ENCODE assay signal across 8 cellular contexts in the genomic region with DNA sequence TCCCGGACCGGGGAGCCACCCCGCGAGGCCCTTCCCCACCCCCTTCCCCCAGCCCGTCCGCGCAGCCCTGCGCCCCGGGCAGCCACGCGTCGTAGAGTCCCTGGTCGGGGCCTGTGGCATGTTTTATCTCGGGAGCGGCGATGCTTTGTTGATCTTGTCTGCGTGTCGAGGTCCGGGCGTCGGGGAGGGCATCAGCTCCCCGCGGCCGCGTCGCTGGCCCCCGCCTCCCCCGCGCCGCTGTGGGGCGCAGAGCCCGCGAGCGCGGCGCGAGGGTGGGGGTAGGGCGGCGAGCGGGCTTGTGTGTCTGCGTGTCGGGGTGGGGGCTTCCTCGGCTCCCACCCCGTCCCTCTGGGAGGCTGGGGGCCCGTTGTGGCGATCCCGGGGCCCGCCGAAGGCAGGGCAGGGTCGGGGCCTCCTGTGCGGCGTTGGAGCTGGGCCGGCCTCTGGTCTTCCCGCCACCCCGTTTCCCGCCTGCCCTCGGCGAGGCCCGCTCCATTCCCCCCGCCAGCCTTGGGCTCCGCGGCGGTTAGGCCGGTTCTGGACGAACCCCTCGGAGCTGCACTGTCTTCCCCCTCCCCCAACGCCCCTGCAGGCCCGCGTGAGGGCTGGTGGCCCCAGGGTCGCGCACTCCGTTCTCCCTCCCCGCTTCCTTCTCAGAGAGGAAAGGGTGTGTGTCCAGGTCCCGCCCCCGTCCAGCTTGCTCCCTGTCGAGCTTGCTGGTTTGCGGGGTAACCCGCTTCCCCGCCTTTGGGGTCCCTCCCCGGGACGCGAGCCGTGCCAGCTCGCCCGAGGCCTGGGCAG. TPM values are rescaled to one million over a fixed set of nuclear protein-coding genes. Genes with fewer than 3 reads are reported as not detected.
A peak's percentile ranks its signal among the peaks of the same experiment; 100 is the strongest.
DNase-seq lines count a peak whose midpoint lies in the region; ATAC-seq, FAIRE-seq and TF ChIP-seq lines count a peak whose summit lies in the region.

No MANE protein-coding gene starts in this region.

- no peak for FAIRE-seq in GM12878 (lab: Jason Lieb, UNC)

- CTCF ChIA-PET in GM12878 (lab: Yijun Ruan, JAX) = interaction anchor here (0.7 to 3.3 kb wide), 4 partner anchors 18 to 169 kb away, joined by 3 to 61 read pairs (median 4); a partner anchor contains a TSS

- TF ChIP-seq POLR2A in GM12878 (IDR thresholded peaks at IDR 0.05; ENCODE audit: low read depth, low read length) = peak; percentile 52

- under 1% methylated on average over 50 of the region's 85 CpGs for WGBS in GM12878 (ENCODE audit: insufficient coverage, insufficient replicate concordance, low lambda C conversion rate, missing lambda C conversion rate)

- no TSS peak for BruUV-seq in GM12878 (replicated peaks; lab: Mats Ljungman, UMichigan)

- RAD21 ChIA-PET in GM12878 (lab: Charles Lee; ENCODE audit: unreplicated experiment) = interaction anchor here (1.4 to 4.4 kb wide), 3 partner anchors 18 to 65 kb away, joined by 3 to 48 read pairs (median 21); a partner anchor contains a TSS

- H3K4me2 ChIP-seq in GM12878 (ENCODE audit: control insufficient read depth, insufficient read depth) = peak overlapping the region; percentile 92

- no peaks in the 10 kb centered on the region; a peak in 1 of 4 replicates for H3K36me3 ChIP-seq in GM12878 (ENCODE audit: control insufficient read depth in 2 of 2, insufficient read depth in 2 of 2, low read length in 1 of 2)
- H3K36me3 ChIP-seq in iPS-18a (ENCODE audit: control insufficient read depth, low read depth, low read length) = no peaks in the 10 kb centered on the region

- ATAC-seq in GM12878 = peak; percentile 53

- peaks cover 54% of the 10 kb centered on the region for H3K79me2 ChIP-seq in GM12878 (ENCODE audit: control insufficient read depth, insufficient read depth, low read length)

- DNase-seq in D341Med (ENCODE audit: low spot score) = peak; percentile 73
- DNase-seq in GM20000 (ENCODE audit: low spot score) = peak; percentile 59
- peak; percentile 68 for DNase-seq in HK-2 (ENCODE audit: unreplicated experiment)
- peak; percentile 9 for DNase-seq in T1000 (lab: John Stamatoyannopoulos, UW)
- no peak for DNase-seq in GM12878 (ENCODE audit: low read depth, low spot score)
- no peak for DNase-seq in NCI-H1694 treated with DMSO at 0.1 percent for 48 hours (lab: John Stamatoyannopoulos, UW)

- in situ Hi-C loops in GM12878 (cut with MboI) = no loop called here

- POLR2A ChIA-PET in GM12878 (lab: Charles Lee) = interaction anchor here (0.6 to 4.0 kb wide), 6 partner anchors 10 to 111 kb away, joined by 3 to 22 read pairs (median 4); a partner anchor contains a TSS

- H3K9ac ChIP-seq in GM12878 (ENCODE audit: control insufficient read depth, insufficient read depth, low read length) (peak overlapping the region; percentile 92), iPS-18a (ENCODE audit: low read length) (peak overlapping the region; percentile 94)

- no peak for TF ChIP-seq RAD21 in GM12878 (IDR thresholded peaks at IDR 0.05; ENCODE audit: insufficient read depth, low read depth, low read length)

- H3K27me3 ChIP-seq in GM12878 (replicated peaks in 1 of 2; ENCODE audit: control insufficient read depth in 2 of 2, insufficient read depth in 2 of 2, low read length in 1 of 2) = no peaks in the 10 kb centered on the region
- no peaks in the 10 kb centered on the region for H3K27me3 ChIP-seq in iPS-18a (ENCODE audit: control insufficient read depth, insufficient read depth, low read length)

- SMC1A ChIA-PET in GM12878 (lab: Charles Lee; ENCODE audit: uncharacterized antibody, unreplicated experiment) = interaction anchor here (0.6 to 1.7 kb wide), 4 partner anchors 18 to 65 kb away, joined by 3 to 15 read pairs (median 6); a partner anchor contains a TSS

- H3K27ac ChIP-seq in GM12878 (ENCODE audit: control insufficient read depth, insufficient read depth) (peak overlapping the region; percentile 89), iPS-18a (ENCODE audit: low read length) (peak overlapping the region; percentile 83), skin epidermis (peak overlapping the region; percentile 71 to 97 (median 94))

- TF ChIP-seq CTCF in GM20000 (IDR thresholded peaks at IDR 0.05; ENCODE audit: extremely low read depth, missing control alignments) (no peak), GM12878 (IDR thresholded peaks at IDR 0.05 in 2 of 3, conservative IDR thresholded peaks at IDR 0.05 in 1 of 3; ENCODE audit: control insufficient read depth in 2 of 3, extremely low read depth in 1 of 3, insufficient read depth in 1 of 3, low read depth in 3 of 3, low read length in 3 of 3) (no peak)

- H3K9me3 ChIP-seq in GM12878 (replicated peaks; ENCODE audit: control insufficient read depth, insufficient read depth, low read length) (no peaks in the 10 kb centered on the region), iPS-18a (ENCODE audit: control insufficient read depth, low read depth, low read length) (no peaks in the 10 kb centered on the region)

- H3K4me1 ChIP-seq in GM12878 (ENCODE audit: control insufficient read depth, insufficient read depth, low read length) (peaks cover 2% of the 10 kb centered on the region), iPS-18a (ENCODE audit: control insufficient read depth, low read depth, low read length) (peaks cover 11% of the 10 kb centered on the region)

- intact Hi-C loops in GM12878 (cut with micrococcal nuclease; ENCODE audit: unreplicated experiment) = loop anchor here (1.0 to 10.0 kb wide), 5 partner anchors 17 to 1294 kb away; a partner anchor contains a TSS

- peak overlapping the region; percentile 72 for H2AFZ ChIP-seq in GM12878 (ENCODE audit: control insufficient read depth, low read depth, low read length)

- peak overlapping the region; percentile 85 for H3K4me3 ChIP-seq in GM12878
- H3K4me3 ChIP-seq in iPS-18a (ENCODE audit: low read length) = peak overlapping the region; percentile 87
- peak overlapping the region; percentile 78 to 99 (median 97) for H3K4me3 ChIP-seq in skin epidermis

- TF ChIP-seq EP300 in GM12878 (IDR thresholded peaks at IDR 0.05; ENCODE audit: borderline replicate concordance in 1 of 2, control insufficient read depth in 1 of 2, low read depth in 2 of 2, low read length in 2 of 2) = no peak

- peaks cover 2% of the 10 kb centered on the region; the same call in 1 of the 2 replicates for H4K20me1 ChIP-seq in GM12878 (ENCODE audit: control insufficient read depth, insufficient read depth)

TF ChIP-seq in GM12878, 131 proteins besides CTCF, POLR2A, EP300 and RAD21 (continues in another document):
- TF ChIP-seq MEF2A (IDR thresholded peaks at IDR 0.05; ENCODE audit: insufficient read depth, low read depth, low read length) (no peak), DPF2 (IDR thresholded peaks at IDR 0.05) (0 out of 2 replicates have a peak, but pooled peaks have one; percentile 26), ZNF217 (IDR thresholded peaks at IDR 0.05) (no peak), ASH2L (IDR thresholded peaks at IDR 0.05; ENCODE audit: borderline replicate concordance, low read depth) (no peak), RBBP5 (conservative IDR thresholded peaks at IDR 0.05) (no peak)
- TF ChIP-seq, protein P1, sequence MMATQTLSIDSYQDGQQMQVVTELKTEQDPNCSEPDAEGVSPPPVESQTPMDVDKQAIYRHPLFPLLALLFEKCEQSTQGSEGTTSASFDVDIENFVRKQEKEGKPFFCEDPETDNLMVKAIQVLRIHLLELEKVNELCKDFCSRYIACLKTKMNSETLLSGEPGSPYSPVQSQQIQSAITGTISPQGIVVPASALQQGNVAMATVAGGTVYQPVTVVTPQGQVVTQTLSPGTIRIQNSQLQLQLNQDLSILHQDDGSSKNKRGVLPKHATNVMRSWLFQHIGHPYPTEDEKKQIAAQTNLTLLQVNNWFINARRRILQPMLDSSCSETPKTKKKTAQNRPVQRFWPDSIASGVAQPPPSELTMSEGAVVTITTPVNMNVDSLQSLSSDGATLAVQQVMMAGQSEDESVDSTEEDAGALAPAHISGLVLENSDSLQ (IDR thresholded peaks at IDR 0.05) = no peak

RNA-seq across cellular contexts. Expression of a gene that starts 0.7 kb away (rescaled TPM):
- total RNA-seq in GM12878 (2013; cell fraction: nucleolus; rRNA removed) = 32.0 and 34.4 TPM in 2 replicates
- 33.2 and 45.3 TPM in 2 replicates for total RNA-seq in GM12878 (2014; rRNA removed)
- 91.5 and 93.4 TPM in 2 replicates for total RNA-seq in GM12878 (2014; rRNA removed; fragmentation: Illumina TruSeq; extraction: Trizol)
- 108 and 113 TPM in 2 replicates for total RNA-seq in GM12878 (2021)
- 37.7 TPM for polyA plus RNA-seq in GM12878 (2011; ENCODE audit: low read depth)
- polyA plus RNA-seq in GM12878 (2011; rRNA removed) = 64.6 and 92.2 TPM in 2 replicates
- polyA plus RNA-seq in GM12878 (2011; cell fraction: cytosol; rRNA removed) = 33.2 and 46.8 TPM in 2 replicates
- 22.4 and 30.7 TPM in 2 replicates for polyA plus RNA-seq in GM12878 (2011; cell fraction: nucleus; rRNA removed)
- polyA plus RNA-seq in GM12878 (2012) = 54.5 and 74.4 TPM in 2 replicates
- polyA plus RNA-seq in GM12878 (2014; fragmentation: Illumina TruSeq; extraction: Trizol) = 139 and 163 TPM in 2 replicates
- polyA plus RNA-seq in GM12878 (2014; fragmentation: Nextera tagmentation; extraction: Ambion mirVana) = 10 to 100 TPM; 43.3 to 56.2 TPM
- 46.6 and 57.5 TPM in 2 replicates for polyA plus RNA-seq in GM12878 (2014; rRNA removed)
- polyA plus RNA-seq in GM12878 (2016; fragmentation: Nextera tagmentation; extraction: Ambion mirVana) = 100 to 1,000 TPM; 142 to 143 TPM
- 47.6 and 75.3 TPM in 2 replicates for polyA minus RNA-seq in GM12878 (2011; rRNA and poly(A)+ RNA removed)
- polyA minus RNA-seq in GM12878 (2011; cell fraction: cytosol; rRNA and poly(A)+ RNA removed) = 27.8 and 30.4 TPM in 2 replicates
- 7.3 and 12.8 TPM in 2 replicates for polyA minus RNA-seq in GM12878 (2011; cell fraction: nucleus; rRNA and poly(A)+ RNA removed)

RNA-seq across cellular contexts. Expression of a gene that starts 16.9 kb away (rescaled TPM):
- 108 TPM in 2 replicates for total RNA-seq in GM12878 (2013; cell fraction: nucleolus; rRNA removed)
- 21.2 and 24.3 TPM in 2 replicates for total RNA-seq in GM12878 (2014; rRNA removed)
- total RNA-seq in GM12878 (2014; rRNA removed; fragmentation: Illumina TruSeq; extraction: Trizol) = 19.5 and 20.8 TPM in 2 replicates
- 16.8 and 18.8 TPM in 2 replicates for total RNA-seq in GM12878 (2021)
- 7.2 TPM for polyA plus RNA-seq in GM12878 (2011; ENCODE audit: low read depth)
- 24.5 and 28.9 TPM in 2 replicates for polyA plus RNA-seq in GM12878 (2011; rRNA removed)
- polyA plus RNA-seq in GM12878 (2011; cell fraction: cytosol; rRNA removed) = 16.9 and 17.4 TPM in 2 replicates
- 31.8 and 33.0 TPM in 2 replicates for polyA plus RNA-seq in GM12878 (2011; cell fraction: nucleus; rRNA removed)
- 14.9 and 16.3 TPM in 2 replicates for polyA plus RNA-seq in GM12878 (2012)
- 15.9 and 17.4 TPM in 2 replicates for polyA plus RNA-seq in GM12878 (2014; fragmentation: Illumina TruSeq; extraction: Trizol)
- polyA plus RNA-seq in GM12878 (2014; fragmentation: Nextera tagmentation; extraction: Ambion mirVana) = 1 to 10 TPM; 6.4 to 6.5 TPM
- 17.0 and 18.5 TPM in 2 replicates for polyA plus RNA-seq in GM12878 (2014; rRNA removed)
- polyA plus RNA-seq in GM12878 (2016; fragmentation: Nextera tagmentation; extraction: Ambion mirVana) = 10 to 100 TPM; 24.7 to 25.2 TPM
- polyA minus RNA-seq in GM12878 (2011; rRNA and poly(A)+ RNA removed) = 28.5 and 29.6 TPM in 2 replicates
- 10.3 and 11.7 TPM in 2 replicates for polyA minus RNA-seq in GM12878 (2011; cell fraction: cytosol; rRNA and poly(A)+ RNA removed)
- polyA minus RNA-seq in GM12878 (2011; cell fraction: nucleus; rRNA and poly(A)+ RNA removed) = 29.3 and 39.7 TPM in 2 replicates

Comparison
In these comparisons a context has a peak if more than half of its experiments do, and no peak if none do; other contexts are left out.
1. DNase-seq: peak in D341Med (single experiment), GM20000 (single experiment), HK-2 (single experiment) and T1000 (single experiment); none in GM12878 (single experiment) and NCI-H1694 treated with DMSO at 0.1 percent for 48 hours (single experiment).
2. Peak in every context shown above with its lines, with median percentiles within 50 percentile points of each other: H3K27ac ChIP-seq and H3K4me3 ChIP-seq.